8 cellular contexts compared by ENCODE assay signal in genomic region chr16:81316176-81316496, GRCh38. TPM values are rescaled to one million over a fixed set of nuclear protein-coding genes. Genes with fewer than 3 reads are reported as not detected.
DNase-seq lines count a peak whose midpoint lies in the region; TF ChIP-seq lines count a peak whose summit lies in the region.

No MANE protein-coding gene starts in this region.

- H3K4ac ChIP-seq in neuronal stem cell (ENCODE audit: low read length) = no peak overlapping the region

- H3K23ac ChIP-seq in neuronal stem cell (ENCODE audit: low read depth, low read length, poor library complexity) = no peak overlapping the region

- H3K27ac ChIP-seq in suprapubic skin = peak overlapping the region; percentile 93
- H3K27ac ChIP-seq in neuronal stem cell (replicated peaks; ENCODE audit: low read length) = no peak overlapping the region

- TF ChIP-seq EP300 in suprapubic skin (IDR thresholded peaks at IDR 0.05) = no peak

- peaks cover 60% of the 10 kb centered on the region for H3K4me1 ChIP-seq in suprapubic skin
- H3K4me1 ChIP-seq in neuronal stem cell (ENCODE audit: control insufficient read depth in 2 of 2, insufficient read depth in 1 of 2, low read depth in 1 of 2, low read length in 2 of 2) = peaks cover 0 to 2% of the 10 kb centered on the region in 2 donors

- no peak overlapping the region for H3K9ac ChIP-seq in neuronal stem cell (ENCODE audit: low read depth, low read length, poor library complexity)

- H2AK5ac ChIP-seq in neuronal stem cell (ENCODE audit: low read depth, low read length) = no peak overlapping the region

- H3K4me1 Mint-ChIP-seq in activated CD4-positive, alpha-beta T cell treated with anti-CD3 and anti-CD28 coated beads, Interleukin-2, amount 10 ng/mL, durations not matched to agents 24 days and 14 days = peaks cover 50% of the 10 kb centered on the region
- H3K4me1 Mint-ChIP-seq in activated naive CD8-positive, alpha-beta T cell (ENCODE audit: low read depth) = peaks cover 66% of the 10 kb centered on the region

- H3K18ac ChIP-seq in neuronal stem cell (ENCODE audit: low read length) = no peak overlapping the region

- peaks cover 2% of the 10 kb centered on the region for H3K79me1 ChIP-seq in neuronal stem cell (ENCODE audit: low read depth, low read length)

- no peak overlapping the region for H3K4me2 ChIP-seq in neuronal stem cell (ENCODE audit: insufficient read depth, low read length, poor library complexity, severe bottlenecking)

- H3K14ac ChIP-seq in neuronal stem cell (ENCODE audit: low read length) = no peak overlapping the region

- WGBS in suprapubic skin = 85% methylated on average over 5 of the region's 5 CpGs
- WGBS in neuronal stem cell (ENCODE audit: extremely low coverage in 2 of 2, insufficient read length in 2 of 2, insufficient replicate concordance in 1 of 2), 2 donors = no CpG with 5 or more reads among the region's 5 CpGs

- no peaks in the 10 kb centered on the region for H3K27me3 Mint-ChIP-seq in activated CD4-positive, alpha-beta T cell treated with anti-CD3 and anti-CD28 coated beads, Interleukin-2, amount 10 ng/mL, durations not matched to agents 24 days and 14 days
- no peaks in the 10 kb centered on the region for H3K27me3 Mint-ChIP-seq in activated naive CD8-positive, alpha-beta T cell

- TF ChIP-seq POLR2A in suprapubic skin (IDR thresholded peaks at IDR 0.05) = no peak

- H3K36me3 Mint-ChIP-seq in activated CD4-positive, alpha-beta T cell treated with anti-CD3 and anti-CD28 coated beads, Interleukin-2, amount 10 ng/mL, durations not matched to agents 24 days and 14 days (ENCODE audit: low read depth) = peaks cover 2% of the 10 kb centered on the region
- H3K36me3 Mint-ChIP-seq in activated naive CD8-positive, alpha-beta T cell = no peaks in the 10 kb centered on the region

- H2BK15ac ChIP-seq in neuronal stem cell (ENCODE audit: low read length) = no peak overlapping the region

- H3K27me3 ChIP-seq in kidney epithelial cell (ENCODE audit: control insufficient read depth, insufficient read depth, low read length) (no peaks in the 10 kb centered on the region), suprapubic skin (no peaks in the 10 kb centered on the region), neuronal stem cell (ENCODE audit: control insufficient read depth in 3 of 3, insufficient read depth in 3 of 3, low read depth in 1 of 3, low read length in 3 of 3) (no peaks in the 10 kb centered on the region)

- TF ChIP-seq CTCF in kidney epithelial cell (IDR thresholded peaks at IDR 0.05; ENCODE audit: insufficient read depth, low read length, poor library complexity, severe bottlenecking) (no peak), suprapubic skin (IDR thresholded peaks at IDR 0.05) (no peak)

- H2BK12ac ChIP-seq in neuronal stem cell (ENCODE audit: low read length) = no peak overlapping the region

- H3K36me3 ChIP-seq in kidney epithelial cell (ENCODE audit: control insufficient read depth, insufficient read depth, low read length) = no peaks in the 10 kb centered on the region
- H3K36me3 ChIP-seq in suprapubic skin = peaks cover 3% of the 10 kb centered on the region
- H3K36me3 ChIP-seq in neuronal stem cell (replicated peaks in 1 of 2; ENCODE audit: control insufficient read depth in 2 of 2, insufficient read depth in 2 of 2, low read length in 2 of 2) = peaks cover 2 to 11% of the 10 kb centered on the region in 2 donors

- no peak overlapping the region for H4K8ac ChIP-seq in neuronal stem cell (ENCODE audit: low read depth, low read length)

- no peak overlapping the region for H2BK120ac ChIP-seq in neuronal stem cell (ENCODE audit: low read depth, low read length)

- H4K91ac ChIP-seq in neuronal stem cell (ENCODE audit: low read depth, low read length, poor library complexity) = no peak overlapping the region

- DNase-seq in activated CD4-positive, alpha-beta T cell treated with anti-CD3 and anti-CD28 coated beads, Interleukin-2, amount 10 ng/mL, durations not matched to agents 24 days and 14 days = no peak
- no peak for DNase-seq in activated CD4-positive, alpha-beta T cell treated with anti-CD3 and anti-CD28 coated beads for 1 hour
- no peak for DNase-seq in kidney epithelial cell (ENCODE audit: low read depth)
- no peak for DNase-seq in suprapubic skin (ENCODE audit: low spot score in 2 of 2)
- no peak for DNase-seq in HuH-7 (ENCODE audit: low spot score)
- DNase-seq in neuronal stem cell (ENCODE audit: low spot score) = no peak
- no peak for DNase-seq in retina

- H3K4me3 Mint-ChIP-seq in activated CD4-positive, alpha-beta T cell treated with anti-CD3 and anti-CD28 coated beads, Interleukin-2, amount 10 ng/mL, durations not matched to agents 24 days and 14 days = peak overlapping the region; percentile 88
- H3K4me3 Mint-ChIP-seq in activated naive CD8-positive, alpha-beta T cell = peak overlapping the region; percentile 91

- H3K27ac Mint-ChIP-seq in activated CD4-positive, alpha-beta T cell treated with anti-CD3 and anti-CD28 coated beads, Interleukin-2, amount 10 ng/mL, durations not matched to agents 24 days and 14 days = peak overlapping the region; percentile 51
- H3K27ac Mint-ChIP-seq in activated naive CD8-positive, alpha-beta T cell = peak overlapping the region; percentile 76

- no peak overlapping the region for H2AFZ ChIP-seq in neuronal stem cell (ENCODE audit: low read length)

- intact Hi-C loops in activated CD4-positive, alpha-beta T cell treated with anti-CD3 and anti-CD28 coated beads, Interleukin-2, amount 10 ng/mL, durations not matched to agents 24 days and 14 days (cut with micrococcal nuclease) = loop anchor here (5.0 to 10.0 kb wide), 3 partner anchors 36 to 1339 kb away; partner anchors contain the start of genes CENPN and CMC2

- no peaks in the 10 kb centered on the region for H3K9me3 Mint-ChIP-seq in activated CD4-positive, alpha-beta T cell treated with anti-CD3 and anti-CD28 coated beads, Interleukin-2, amount 10 ng/mL, durations not matched to agents 24 days and 14 days
- no peaks in the 10 kb centered on the region for H3K9me3 Mint-ChIP-seq in activated naive CD8-positive, alpha-beta T cell (ENCODE audit: low read depth)

- H3K9me3 ChIP-seq in suprapubic skin = no peaks in the 10 kb centered on the region
- no peaks in the 10 kb centered on the region for H3K9me3 ChIP-seq in neuronal stem cell (replicated peaks in 1 of 2; ENCODE audit: control insufficient read depth in 2 of 2, insufficient read depth in 1 of 2, low read depth in 1 of 2, low read length in 2 of 2)

- no peak overlapping the region for H2BK5ac ChIP-seq in neuronal stem cell (ENCODE audit: low read length)

- peak overlapping the region; percentile 93 for H3K4me3 ChIP-seq in kidney epithelial cell (ENCODE audit: low read depth, low read length)
- peak overlapping the region; percentile 80 for H3K4me3 ChIP-seq in suprapubic skin
- peak overlapping the region in 1 of 2 donors; percentile 93 for H3K4me3 ChIP-seq in neuronal stem cell (ENCODE audit: low read length in 2 of 2)

RNA-seq across cellular contexts. Expression of gene GAN, which starts 1.4 kb away (rescaled TPM):
- 14.1 and 14.3 TPM in 2 replicates for total RNA-seq in activated CD4-positive, alpha-beta T cell treated with anti-CD3 and anti-CD28 coated beads, Interleukin-2, amount 10 ng/mL, durations not matched to agents 24 days and 14 days
- total RNA-seq in kidney epithelial cell (9.7 and 12.5 TPM in 2 replicates), suprapubic skin (100 to 1,000 TPM in 3 of 4 donors, 10 to 100 TPM in 1; 74.3 to 168 (median 130) TPM)
- polyA plus RNA-seq in neuronal stem cell (2013, experiment 1 of 2) = 4.3 TPM
- polyA plus RNA-seq in neuronal stem cell (2013, experiment 2 of 2) = 4.7 TPM
